ENCODE assay signal across 8 cellular contexts in genomic region chr6:135675862-135676261, GRCh38.
DNase-seq lines count a peak whose midpoint lies in the region; ATAC-seq lines count a peak whose summit lies in the region.

No MANE protein-coding gene starts in this region.

- no peaks in the 10 kb centered on the region for H3K27me3 Mint-ChIP-seq in CD4-positive, alpha-beta memory T cell
- H3K27me3 Mint-ChIP-seq in activated T-cell treated with anti-CD3 and anti-CD28 coated beads, Interleukin-2, amount 50 U/mL, for 72 hours (ENCODE audit: low read depth), result no peaks in the 10 kb centered on the region

- peak; percentile 60 for ATAC-seq in GM18907 (IDR thresholded peaks at IDR 0.05; ENCODE audit: unreplicated experiment)
- ATAC-seq in activated T-cell treated with anti-CD3 and anti-CD28 coated beads, Interleukin-2, amount 50 U/mL, for 72 hours (replicated peaks in 1 of 2), result peak; percentile 71 to 77
- ATAC-seq in GM21515 (IDR thresholded peaks at IDR 0.05; ENCODE audit: unreplicated experiment), result no peak
- ATAC-seq in HG03139 (IDR thresholded peaks at IDR 0.05; ENCODE audit: unreplicated experiment), result no peak

- no peaks in the 10 kb centered on the region for H3K36me3 ChIP-seq in CD4-positive, alpha-beta memory T cell (ENCODE audit: insufficient read depth, low read length)

- CTCF ChIA-PET in CD4-positive, alpha-beta memory T cell (lab: Charles Lee; ENCODE audit: partially characterized antibody), result interaction anchor here (0.8 to 6.9 kb wide), 8 partner anchors 8 to 642 kb away, joined by 3 to 83 read pairs (median 4); no protein-coding TSS in a partner anchor

- intact Hi-C loops in CD4-positive, alpha-beta memory T cell (cut with micrococcal nuclease), result loop anchor here (1.0 kb wide), 2 partner anchors 233 to 550 kb away; no protein-coding TSS in a partner anchor

- H3K4me3 ChIP-seq in CD4-positive, alpha-beta memory T cell (ENCODE audit: low read length in 2 of 2), result no peak overlapping the region

- no peaks in the 10 kb centered on the region for H3K4me1 Mint-ChIP-seq in CD4-positive, alpha-beta memory T cell
- H3K4me1 Mint-ChIP-seq in activated T-cell treated with anti-CD3 and anti-CD28 coated beads, Interleukin-2, amount 50 U/mL, for 72 hours (ENCODE audit: low read depth), result peaks cover 32% of the 10 kb centered on the region

- no peaks in the 10 kb centered on the region for H3K9me3 ChIP-seq in CD4-positive, alpha-beta memory T cell (ENCODE audit: control insufficient read depth in 1 of 2, low read length in 2 of 2)

- peak; percentile 36 to 50 (median 48) for DNase-seq in CD4-positive, alpha-beta memory T cell
- DNase-seq in NCI-H345 treated with DMSO at 0.1 percent for 48 hours (lab: John Stamatoyannopoulos, UW; ENCODE audit: unreplicated experiment) (peak; percentile 59), kidney tubule cell (ENCODE audit: low spot score) (peak; percentile 70), inferior parietal cortex (ENCODE audit: extremely low spot score) (no peak)
- peak; percentile 48 to 50 for DNase-seq in activated T-cell treated with anti-CD3 and anti-CD28 coated beads, Interleukin-2, amount 50 U/mL, for 72 hours

- H3K27ac ChIP-seq in CD4-positive, alpha-beta memory T cell (ENCODE audit: low read depth, low read length), result no peak overlapping the region

- no peaks in the 10 kb centered on the region for H3K9me3 Mint-ChIP-seq in CD4-positive, alpha-beta memory T cell
- peaks cover 0 to 3% of the 10 kb centered on the region in 2 donors for H3K9me3 Mint-ChIP-seq in activated T-cell treated with anti-CD3 and anti-CD28 coated beads, Interleukin-2, amount 50 U/mL, for 72 hours

- H3K27me3 ChIP-seq in CD4-positive, alpha-beta memory T cell (ENCODE audit: insufficient read depth, low read length), result no peaks in the 10 kb centered on the region

- no peaks in the 10 kb centered on the region for H3K4me1 ChIP-seq in CD4-positive, alpha-beta memory T cell (ENCODE audit: insufficient read depth, low read length)

- no peak overlapping the region for H3K4me3 Mint-ChIP-seq in CD4-positive, alpha-beta memory T cell
- H3K4me3 Mint-ChIP-seq in activated T-cell treated with anti-CD3 and anti-CD28 coated beads, Interleukin-2, amount 50 U/mL, for 72 hours, result no peak overlapping the region

- H3K36me3 Mint-ChIP-seq in CD4-positive, alpha-beta memory T cell, result no peaks in the 10 kb centered on the region
- peaks cover 0 to 12% of the 10 kb centered on the region in 2 donors for H3K36me3 Mint-ChIP-seq in activated T-cell treated with anti-CD3 and anti-CD28 coated beads, Interleukin-2, amount 50 U/mL, for 72 hours (ENCODE audit: insufficient read depth in 2 of 2)

- POLR2A ChIA-PET in CD4-positive, alpha-beta memory T cell (lab: Charles Lee; ENCODE audit: partially characterized antibody), result no interaction called here

- peak overlapping the region in 1 of 7 donors; percentile 14 for H3K27ac Mint-ChIP-seq in CD4-positive, alpha-beta memory T cell
- peak overlapping the region; percentile 80 for H3K27ac Mint-ChIP-seq in activated T-cell treated with anti-CD3 and anti-CD28 coated beads, Interleukin-2, amount 50 U/mL, for 72 hours

Comparison
In these comparisons a context has a peak if more than half of its experiments do, and no peak if none do; other contexts are left out.
1. ATAC-seq: peak in GM18907 (single experiment) and activated T-cell treated with anti-CD3 and anti-CD28 coated beads, Interleukin-2, amount 50 U/mL, for 72 hours (2 of 2); none in GM21515 (single experiment) and HG03139 (single experiment).